ENCODE assay signal across 8 cellular contexts in genomic region chr17:21214777-21215541, GRCh38. TPM values are rescaled to one million over a fixed set of nuclear protein-coding genes. Genes with fewer than 3 reads are reported as not detected.
DNase-seq lines count a peak whose midpoint lies in the region; ATAC-seq and TF ChIP-seq lines count a peak whose summit lies in the region.

No MANE protein-coding gene starts in this region.

- H3K4me1 ChIP-seq in ascending aorta: peaks cover 8 to 34% of the 10 kb centered on the region in 2 donors

- H3K27me3 ChIP-seq in ascending aorta: no peaks in the 10 kb centered on the region

- peaks cover 15 to 21% of the 10 kb centered on the region in 2 donors for H3K36me3 Mint-ChIP-seq in stimulated activated naive B cell treated with anti-CD40 and anti-IgM and Interleukin-4, amounts not matched to agents 10 μg/mL and 1 μg/mL and 100 μg/mL, for 72 hours

- H3K36me3 ChIP-seq in ascending aorta: peaks cover 7 to 8% of the 10 kb centered on the region in 2 donors

- intact Hi-C loops in ascending aorta (cut with DNase I): loop anchor here (1.0 to 2.0 kb wide), 5 partner anchors 38 to 172 kb away; partner anchors contain the start of genes NATD1 and USP22

- DNase-seq in AG10803 (ENCODE audit: low read depth) (peak; percentile 48), ascending aorta (ENCODE audit: low spot score in 2 of 2) (no peak), iPS-NIHi11 (ENCODE audit: low spot score) (peak; percentile 54), foreskin melanocyte (no peak)
- no peak for DNase-seq in stimulated activated naive B cell treated with anti-CD40 and anti-IgM and Interleukin-4, amounts not matched to agents 10 μg/mL and 1 μg/mL and 100 μg/mL, for 72 hours
- no peak for DNase-seq in activated CD4-positive, alpha-beta T cell treated with anti-CD3 and anti-CD28 coated beads for 48 hours

- TF ChIP-seq CTCF in AG10803 (conservative IDR thresholded peaks at IDR 0.05; ENCODE audit: low read length) (no peak), ascending aorta (IDR thresholded peaks at IDR 0.05) (no peak)

- ATAC-seq in GM19035 (IDR thresholded peaks at IDR 0.05; ENCODE audit: unreplicated experiment) (peak; percentile 14), HG03520 (IDR thresholded peaks at IDR 0.05; ENCODE audit: unreplicated experiment) (peak; percentile 20)
- peak; percentile 25 to 27 for ATAC-seq in stimulated activated naive B cell treated with anti-CD40 and anti-IgM and Interleukin-4, amounts not matched to agents 10 μg/mL and 1 μg/mL and 100 μg/mL, for 72 hours (replicated peaks)

- peak overlapping the region; percentile 88 for H3K27ac Mint-ChIP-seq in stimulated activated naive B cell treated with anti-CD40 and anti-IgM and Interleukin-4, amounts not matched to agents 10 μg/mL and 1 μg/mL and 100 μg/mL, for 72 hours

- H3K4me3 ChIP-seq in AG10803 (ENCODE audit: low read length) (peak overlapping the region; percentile 92), ascending aorta (peak overlapping the region; percentile 84 to 96)

- H3K9me3 Mint-ChIP-seq in stimulated activated naive B cell treated with anti-CD40 and anti-IgM and Interleukin-4, amounts not matched to agents 10 μg/mL and 1 μg/mL and 100 μg/mL, for 72 hours: no peaks in the 10 kb centered on the region

- H3K9me3 ChIP-seq in ascending aorta: no peaks in the 10 kb centered on the region

- no peaks in the 10 kb centered on the region for H3K27me3 Mint-ChIP-seq in stimulated activated naive B cell treated with anti-CD40 and anti-IgM and Interleukin-4, amounts not matched to agents 10 μg/mL and 1 μg/mL and 100 μg/mL, for 72 hours

- H3K27ac ChIP-seq in ascending aorta: peak overlapping the region; percentile 95 to 97

- peak overlapping the region; percentile 90 to 96 for H3K4me3 Mint-ChIP-seq in stimulated activated naive B cell treated with anti-CD40 and anti-IgM and Interleukin-4, amounts not matched to agents 10 μg/mL and 1 μg/mL and 100 μg/mL, for 72 hours

- peaks cover 23 to 50% of the 10 kb centered on the region in 2 donors for H3K4me1 Mint-ChIP-seq in stimulated activated naive B cell treated with anti-CD40 and anti-IgM and Interleukin-4, amounts not matched to agents 10 μg/mL and 1 μg/mL and 100 μg/mL, for 72 hours

RNA-seq across cellular contexts. Expression of gene TMEM11, which starts 1.0 kb away (rescaled TPM):
- 25.7 TPM for total RNA-seq in ascending aorta

RNA-seq across cellular contexts. Expression of gene NATD1, which starts 38.3 kb away (rescaled TPM):
- 13.4 TPM for total RNA-seq in ascending aorta

Comparison
In these comparisons a context has a peak if more than half of its experiments do, and no peak if none do; other contexts are left out.
1. DNase-seq: peak in AG10803 (single experiment) and iPS-NIHi11 (single experiment); none in ascending aorta (0 of 2), stimulated activated naive B cell treated with anti-CD40 and anti-IgM and Interleukin-4, amounts not matched to agents 10 μg/mL and 1 μg/mL and 100 μg/mL, for 72 hours (single experiment), foreskin melanocyte (single experiment) and activated CD4-positive, alpha-beta T cell treated with anti-CD3 and anti-CD28 coated beads for 48 hours (single experiment).
2. Peak in every context shown above with its lines, with median percentiles within 50 percentile points of each other: ATAC-seq.